Comparison of ENCODE assay signal across 1 cellular context in genomic region chr15:27906802-27907201, GRCh38.
TF ChIP-seq lines count a peak whose summit lies in the region.

No MANE protein-coding gene starts in this region.

TF ChIP-seq in GM12878, 131 proteins besides CTCF, POLR2A, EP300 and RAD21 (continued from another document):
- no peak for TF ChIP-seq TAF1 (IDR thresholded peaks at IDR 0.05; ENCODE audit: borderline replicate concordance, low read depth, low read length)
- no peak for TF ChIP-seq POLR2AphosphoS5 (IDR thresholded peaks at IDR 0.05; ENCODE audit: low read length)
- TF ChIP-seq ETV6 (conservative IDR thresholded peaks at IDR 0.05 in 1 of 2, IDR thresholded peaks at IDR 0.05 in 1 of 2; ENCODE audit: borderline replicate concordance in 1 of 2, low read depth in 1 of 2), result no peak
- TF ChIP-seq ATF7 (IDR thresholded peaks at IDR 0.05; ENCODE audit: low read depth), result no peak
- no peak for TF ChIP-seq SUZ12 (IDR thresholded peaks at IDR 0.05; ENCODE audit: unreplicated experiment)
- TF ChIP-seq DPF2 (IDR thresholded peaks at IDR 0.05), result no peak
- TF ChIP-seq ZNF24 (IDR thresholded peaks at IDR 0.05), result no peak
- no peak for TF ChIP-seq REST (IDR thresholded peaks at IDR 0.05; ENCODE audit: low read depth, low read length)
- TF ChIP-seq BMI1 (IDR thresholded peaks at IDR 0.05; ENCODE audit: borderline replicate concordance), result no peak
- TF ChIP-seq MTA2 (IDR thresholded peaks at IDR 0.05; ENCODE audit: low read depth), result no peak
- TF ChIP-seq ESRRA (IDR thresholded peaks at IDR 0.05; ENCODE audit: low read length), result no peak
